Comparison of ENCODE assay signal across 2 cellular contexts in genomic region chr20:18760852-18761251, GRCh38. TPM values are rescaled to one million over a fixed set of nuclear protein-coding genes. Genes with fewer than 3 reads are reported as not detected.
"Had no signal": no experiment of that assay in that cellular context is flagged by ENCODE, and none has a peak within 500 bp of the region (broad histone marks: within the 10 kb centered on the region; RNA-seq: fewer than 3 reads in every experiment).

No MANE protein-coding gene starts in this region.

RNA-seq across cellular contexts. Expression of gene SCP2D1, which starts 52.7 kb away (rescaled TPM):
- total RNA-seq: G401, GM12878 had no signal
